8 cellular contexts compared by ENCODE assay signal in the genomic region with DNA sequence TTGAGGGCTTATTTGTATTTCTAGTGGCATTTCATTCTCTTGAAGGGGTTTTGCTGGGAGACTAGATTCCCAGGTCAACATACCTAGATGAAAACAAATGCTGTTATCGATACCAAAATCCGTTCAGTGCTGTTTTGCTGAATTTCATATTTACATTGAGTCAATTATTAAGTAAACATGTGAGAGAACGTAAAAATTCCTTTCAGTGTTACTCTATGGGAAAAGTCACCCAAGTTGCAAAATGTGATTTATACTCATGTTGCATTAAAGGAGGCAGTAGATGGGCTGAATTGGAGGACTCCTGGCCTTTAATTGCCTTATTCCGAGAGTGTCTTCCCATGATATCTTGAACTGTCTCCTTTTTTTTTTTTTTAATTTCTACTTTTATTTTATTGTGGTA.
"Had no signal": no experiment of that assay in that cellular context is flagged by ENCODE, and none has a peak within 500 bp of the region (broad histone marks: within the 10 kb centered on the region; RNA-seq: fewer than 3 reads in every experiment).

No MANE protein-coding gene starts in this region.

- H2AFZ ChIP-seq: GM23248 had no signal

- H3K36me3 ChIP-seq: HAP-1 had no signal

- H3K9ac ChIP-seq: GM23248 had no signal

- H3K9me3 ChIP-seq: HAP-1 had no signal

- H3K4me1 ChIP-seq: HAP-1 had no signal

- ATAC-seq: HCT116, K562 had no signal

- H3K4me3 ChIP-seq: GM23248, HAP-1, K562 had no signal

- DNase-seq: GM23248, GOT3, H7, HFFc6, IMR-90 had no signal

- H3K27ac ChIP-seq: GM23248 had no signal
